Comparison of ENCODE assay signal across 8 cellular contexts in the genomic region with DNA sequence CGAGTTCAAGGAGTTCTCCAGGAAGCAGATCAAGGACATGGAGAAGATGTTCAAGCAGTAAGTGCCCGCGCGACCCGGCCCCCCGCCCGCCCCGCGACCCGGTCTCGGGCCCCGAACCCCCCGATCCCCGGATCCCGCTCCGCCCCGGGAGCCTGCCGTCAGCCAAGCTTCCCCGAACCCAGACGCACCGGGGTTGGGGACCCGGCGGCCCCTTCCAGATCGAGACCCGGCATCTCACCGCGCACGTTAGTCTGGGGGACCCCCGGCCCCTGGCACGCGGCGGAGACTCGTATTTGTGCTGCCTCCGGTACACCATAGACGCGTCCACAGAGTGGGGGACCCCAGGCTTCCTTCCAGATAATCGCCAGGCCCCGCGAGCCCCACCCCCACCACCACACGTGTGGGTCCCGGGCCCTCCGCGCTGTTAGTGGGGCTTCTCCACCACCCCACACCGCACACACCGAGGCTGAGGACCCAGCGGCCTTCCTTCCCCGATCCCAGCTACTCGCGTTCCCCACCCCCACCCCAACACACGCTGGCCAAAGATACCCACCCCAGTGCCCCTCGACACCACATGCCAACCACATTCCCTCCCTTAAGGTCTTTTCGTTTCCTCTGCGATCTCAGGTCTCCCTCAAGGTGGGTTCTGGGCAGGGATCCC. TPM values are rescaled to one million over a fixed set of nuclear protein-coding genes. Genes with fewer than 3 reads are reported as not detected.
DNase-seq lines count a peak whose midpoint lies in the region; ATAC-seq, FAIRE-seq and TF ChIP-seq lines count a peak whose summit lies in the region.

No MANE protein-coding gene starts in this region.

- ATAC-seq in HepG2, result no peak
- ATAC-seq in HG03520 (IDR thresholded peaks at IDR 0.05; ENCODE audit: unreplicated experiment), result no peak

- H3K79me2 ChIP-seq in GM23248 (ENCODE audit: insufficient read depth) (peaks cover 50% of the 10 kb centered on the region), HepG2 (ENCODE audit: insufficient read depth, low read length) (no peaks in the 10 kb centered on the region)

- TF ChIP-seq POLR2A in HepG2 (IDR thresholded peaks at IDR 0.05; ENCODE audit: insufficient read depth in 1 of 2, low read depth in 2 of 2, low read length in 2 of 2), result no peak
- TF ChIP-seq POLR2A in thyroid gland (IDR thresholded peaks at IDR 0.05), result no peak

- H3K4me3 ChIP-seq in AG04450 (ENCODE audit: low read depth, low read length) (peak overlapping the region; percentile 82), GM23248 (peak overlapping the region; percentile 90), HepG2 (replicated peaks in 1 of 3; ENCODE audit: insufficient read depth in 1 of 3, low read depth in 2 of 3, low read length in 3 of 3) (peak overlapping the region; percentile 77 to 83 (median 78)), thyroid gland (replicated peaks in 1 of 3) (peak overlapping the region; percentile 63 to 93 (median 77))

- 1% methylated on average over 17 to 44 of the region's 53 CpGs for WGBS in GM23248 (ENCODE audit: low coverage in 1 of 2, low lambda C conversion rate in 2 of 2, missing lambda C conversion rate in 2 of 2), 2 experiments
- 7% methylated on average over 9 of the region's 53 CpGs for WGBS in HepG2 (ENCODE audit: low lambda C conversion rate)
- WGBS in thyroid gland, 2 donors, result 2% methylated on average over 16 to 25 of the region's 53 CpGs

- no TSS peak for BruUV-seq in HepG2 (replicated peaks; lab: Mats Ljungman, UMichigan)

- peak overlapping the region; percentile 81 for H3K4me2 ChIP-seq in GM23248 (ENCODE audit: unreplicated experiment)
- H3K4me2 ChIP-seq in HepG2 (ENCODE audit: low read depth, low read length), result peak overlapping the region; percentile 91

- no peak for TF ChIP-seq EP300 in HepG2 (IDR thresholded peaks at IDR 0.05; ENCODE audit: low read depth in 2 of 2, low read length in 2 of 2)
- no peak for TF ChIP-seq EP300 in HepG2 (CRISPR knock-in tag; IDR thresholded peaks at IDR 0.05; ENCODE audit: borderline replicate concordance)

- H3K27ac Mint-ChIP-seq in activated naive CD8-positive, alpha-beta T cell treated with anti-CD3 and anti-CD28 coated beads for 36 hours, result peak overlapping the region; percentile 82

- H3K9me2 ChIP-seq in GM23248 (ENCODE audit: insufficient read depth), result no peaks in the 10 kb centered on the region

- DNase-seq in AG04450 (ENCODE audit: low read depth, low spot score) (no peak), GM23248 (peak; percentile 37), HepG2 (ENCODE audit: low spot score) (no peak), thyroid gland (no peak), NCI-H128 (lab: John Stamatoyannopoulos, UW; ENCODE audit: unreplicated experiment) (no peak), NCI-H524 (lab: John Stamatoyannopoulos, UW) (no peak)
- DNase-seq in activated naive CD8-positive, alpha-beta T cell treated with anti-CD3 and anti-CD28 coated beads for 36 hours, result no peak

- no peak for TF ChIP-seq RAD21 in HepG2 (CRISPR knock-in tag; IDR thresholded peaks at IDR 0.05)

- in situ Hi-C loops in GM23248 (cut with MboI) (no loop called here), HepG2 (cut with HindIII; ENCODE audit: extremely low pct_ligation_motif_present, low pct_unique_long_range_greater_than_20kb) (no loop called here)

- peaks cover 37% of the 10 kb centered on the region for H3K4me1 Mint-ChIP-seq in activated naive CD8-positive, alpha-beta T cell treated with anti-CD3 and anti-CD28 coated beads for 36 hours

- peak overlapping the region; percentile 88 for H3K4me3 Mint-ChIP-seq in activated naive CD8-positive, alpha-beta T cell treated with anti-CD3 and anti-CD28 coated beads for 36 hours

- H3K27me3 ChIP-seq in AG04450 (ENCODE audit: control insufficient read depth, insufficient read depth, low read length), result peaks cover 2% of the 10 kb centered on the region
- no peaks in the 10 kb centered on the region for H3K27me3 ChIP-seq in GM23248 (replicated peaks; ENCODE audit: insufficient read depth)
- H3K27me3 ChIP-seq in HepG2 (ENCODE audit: control insufficient read depth in 1 of 2, insufficient read depth in 2 of 2, low read length in 2 of 2), result peaks cover 3 to 31% of the 10 kb centered on the region in 2 experiments; a peak in 3 of 5 replicates
- H3K27me3 ChIP-seq in thyroid gland, result no peaks in the 10 kb centered on the region

- no peaks in the 10 kb centered on the region for H3K9me3 Mint-ChIP-seq in activated naive CD8-positive, alpha-beta T cell treated with anti-CD3 and anti-CD28 coated beads for 36 hours

- peak overlapping the region; percentile 85 for H3K9ac ChIP-seq in GM23248
- peak overlapping the region; percentile 70 for H3K9ac ChIP-seq in HepG2 (ENCODE audit: insufficient read depth, low read depth, low read length)

- FAIRE-seq in HepG2 (lab: Jason Lieb, UNC), result no peak

- POLR2A ChIA-PET in AG04450 (lab: Yijun Ruan, JAX), result no interaction called here
- POLR2A ChIA-PET in HepG2 (lab: Yijun Ruan, JAX), result no interaction called here

- no peak for TF ChIP-seq CTCF in AG04450 (IDR thresholded peaks at IDR 0.05; ENCODE audit: low read depth, low read length)
- no peak for TF ChIP-seq CTCF in HepG2 (CRISPR knock-in tag; IDR thresholded peaks at IDR 0.05)
- TF ChIP-seq CTCF in thyroid gland (IDR thresholded peaks at IDR 0.05), result no peak

- peaks cover 15% of the 10 kb centered on the region for H3K36me3 Mint-ChIP-seq in activated naive CD8-positive, alpha-beta T cell treated with anti-CD3 and anti-CD28 coated beads for 36 hours

- no peaks in the 10 kb centered on the region for H4K20me1 ChIP-seq in GM23248 (ENCODE audit: insufficient read depth)
- H4K20me1 ChIP-seq in HepG2 (ENCODE audit: insufficient read depth, low read length), result no peaks in the 10 kb centered on the region

- H3K9me3 ChIP-seq in AG04450 (ENCODE audit: control insufficient read depth, insufficient read depth, low read length) (peaks cover 3% of the 10 kb centered on the region; the same call in 1 of the 2 replicates), GM23248 (ENCODE audit: low read depth) (no peaks in the 10 kb centered on the region), HepG2 (ENCODE audit: low read length) (no peaks in the 10 kb centered on the region), thyroid gland (no peaks in the 10 kb centered on the region)

- intact Hi-C loops in HepG2 (cut with micrococcal nuclease; ENCODE audit: unreplicated experiment), result no loop called here
- intact Hi-C loops in thyroid gland (cut with DNase I), result no loop called here

- CTCF ChIA-PET in AG04450 (lab: Charles Lee) (no interaction called here), HepG2 (lab: Yijun Ruan, JAX; ENCODE audit: low intra/inter-chr PET ratio, low total read pairs) (no interaction called here)

- H2AFZ ChIP-seq in GM23248 (peak overlapping the region; percentile 71), HepG2 (ENCODE audit: low read length) (no peak overlapping the region)

- peaks cover 20% of the 10 kb centered on the region for H3K27me3 Mint-ChIP-seq in activated naive CD8-positive, alpha-beta T cell treated with anti-CD3 and anti-CD28 coated beads for 36 hours

- no peak overlapping the region for H3K27ac ChIP-seq in AG04450 (ENCODE audit: low read depth, low read length)
- H3K27ac ChIP-seq in GM23248, result no peak overlapping the region
- H3K27ac ChIP-seq in HepG2 (ENCODE audit: extremely low read length, insufficient read depth, low read length), result no peak overlapping the region
- H3K27ac ChIP-seq in thyroid gland, result peak overlapping the region in 2 of 3 donors; percentile 65 to 88

- H3K36me3 ChIP-seq in GM23248 (ENCODE audit: low read depth) (no peaks in the 10 kb centered on the region), HepG2 (replicated peaks in 1 of 2; ENCODE audit: control insufficient read depth in 1 of 2, insufficient read depth in 2 of 2, low read length in 2 of 2) (peaks cover 0 to 1% of the 10 kb centered on the region in 2 experiments; a peak in 2 of 5 replicates), thyroid gland (no peaks in the 10 kb centered on the region)

- peaks cover 33% of the 10 kb centered on the region for H3F3A ChIP-seq in GM23248 (ENCODE audit: insufficient read depth)

- H3K4me1 ChIP-seq in GM23248 (ENCODE audit: insufficient read depth) (peaks cover 19% of the 10 kb centered on the region), HepG2 (ENCODE audit: insufficient read depth, low read length) (peaks cover 35% of the 10 kb centered on the region), thyroid gland (peaks cover 53 to 65% of the 10 kb centered on the region in 2 donors)

RNA-seq across cellular contexts. Expression of a gene that starts 0.7 kb away (rescaled TPM):
- polyA plus RNA-seq in AG04450 (2011; rRNA removed) (30.4 and 35.7 TPM in 2 replicates), GM23248 (2016; fragmentation: Nextera tagmentation; extraction: Ambion mirVana) (53.1 and 56.1 TPM in 2 replicates), HepG2 (2011; rRNA removed) (9.4 and 10.9 TPM in 2 replicates)
- 13.2 and 14.1 TPM in 2 replicates for polyA minus RNA-seq in AG04450 (2011; rRNA and poly(A)+ RNA removed)
- 49.9 and 56.3 TPM in 2 replicates for total RNA-seq in GM23248 (2014; rRNA removed; shearing (Covaris generic))
- total RNA-seq in activated naive CD8-positive, alpha-beta T cell treated with anti-CD3 and anti-CD28 coated beads for 36 hours, result 10 to 100 TPM; 45.6 to 46.2 TPM
- total RNA-seq in HepG2 (2016; rRNA removed; fragmentation: Illumina TruSeq; extraction: Trizol) (9.9 and 12.7 TPM in 2 replicates), thyroid gland (10 to 100 TPM; 50.9 to 62.6 (median 56.7) TPM)
- total RNA-seq in HepG2 (2016; cell fraction: cytosol; rRNA removed; fragmentation: Illumina TruSeq; extraction: Trizol; ENCODE audit: low read depth), result 3.5 and 3.8 TPM in 2 replicates
- total RNA-seq in HepG2 (2016; cell fraction: insoluble cytoplasmic fraction; rRNA removed; fragmentation: Illumina TruSeq; extraction: Trizol), result 10.0 and 12.8 TPM in 2 replicates
- total RNA-seq in HepG2 (2016; cell fraction: membrane; rRNA removed; fragmentation: Illumina TruSeq; extraction: Trizol), result 10.3 and 10.6 TPM in 2 replicates
- total RNA-seq in HepG2 (2016; cell fraction: nucleus; rRNA removed; fragmentation: Illumina TruSeq; extraction: Trizol), result 5.1 and 5.7 TPM in 2 replicates
- polyA plus RNA-seq in HepG2 (2011; cell fraction: cytosol; rRNA removed), result 9.0 and 11.9 TPM in 2 replicates
- 16.4 and 20.1 TPM in 2 replicates for polyA plus RNA-seq in HepG2 (2011; cell fraction: nucleus; rRNA removed)
- polyA plus RNA-seq in HepG2 (2012), result 13.1 and 13.3 TPM in 2 replicates
- 5.6 and 6.2 TPM in 2 replicates for polyA plus RNA-seq in HepG2 (2016; cell fraction: cytosol; fragmentation: Illumina TruSeq; extraction: Trizol; ENCODE audit: low read depth)
- polyA plus RNA-seq in HepG2 (2016; cell fraction: insoluble cytoplasmic fraction; fragmentation: Illumina TruSeq; extraction: Trizol; ENCODE audit: low read depth), result 16.6 and 21.1 TPM in 2 replicates
- 11.7 and 12.3 TPM in 2 replicates for polyA plus RNA-seq in HepG2 (2016; cell fraction: membrane; fragmentation: Illumina TruSeq; extraction: Trizol; ENCODE audit: low read depth)
- 13.8 and 16.7 TPM in 2 replicates for polyA plus RNA-seq in HepG2 (2016; cell fraction: nucleus; fragmentation: Illumina TruSeq; extraction: Trizol; ENCODE audit: insufficient read depth, low read depth)
- 7.2 and 33.1 TPM in 2 replicates for polyA minus RNA-seq in HepG2 (2011; rRNA and poly(A)+ RNA removed; ENCODE audit: low replicate concordance)
- polyA minus RNA-seq in HepG2 (2011; cell fraction: cytosol; rRNA and poly(A)+ RNA removed), result 5.6 and 6.2 TPM in 2 replicates
- 2.6 and 3.4 TPM in 2 replicates for polyA minus RNA-seq in HepG2 (2011; cell fraction: nucleus; rRNA and poly(A)+ RNA removed)

RNA-seq across cellular contexts. Expression of a gene that starts 27.9 kb away (rescaled TPM):
- polyA plus RNA-seq in AG04450 (2011; rRNA removed) (not detected in 2 replicates), GM23248 (2016; fragmentation: Nextera tagmentation; extraction: Ambion mirVana) (not detected in 2 replicates), HepG2 (2011; rRNA removed) (not detected in 2 replicates)
- polyA minus RNA-seq in AG04450 (2011; rRNA and poly(A)+ RNA removed), result 3.0 TPM in 1 of 2 replicates, not detected in the other
- total RNA-seq in GM23248 (2014; rRNA removed; shearing (Covaris generic)), result not detected in 2 replicates
- total RNA-seq in activated naive CD8-positive, alpha-beta T cell treated with anti-CD3 and anti-CD28 coated beads for 36 hours, result under 1 TPM in 1 of 2 experiments, not detected in 1; 0.30 TPM
- total RNA-seq in HepG2 (2016; rRNA removed; fragmentation: Illumina TruSeq; extraction: Trizol) (not detected in 2 replicates), thyroid gland (under 1 TPM in 1 of 4 donors, not detected in 3; 0.13 TPM)
- not detected in 2 replicates for total RNA-seq in HepG2 (2016; cell fraction: cytosol; rRNA removed; fragmentation: Illumina TruSeq; extraction: Trizol; ENCODE audit: low read depth)
- not detected in 2 replicates for total RNA-seq in HepG2 (2016; cell fraction: insoluble cytoplasmic fraction; rRNA removed; fragmentation: Illumina TruSeq; extraction: Trizol)
- not detected in 2 replicates for total RNA-seq in HepG2 (2016; cell fraction: membrane; rRNA removed; fragmentation: Illumina TruSeq; extraction: Trizol)
- not detected in 2 replicates for total RNA-seq in HepG2 (2016; cell fraction: nucleus; rRNA removed; fragmentation: Illumina TruSeq; extraction: Trizol)
- not detected in 2 replicates for polyA plus RNA-seq in HepG2 (2011; cell fraction: cytosol; rRNA removed)
- polyA plus RNA-seq in HepG2 (2011; cell fraction: nucleus; rRNA removed), result not detected in 2 replicates
- not detected in 2 replicates for polyA plus RNA-seq in HepG2 (2012)
- not detected in 2 replicates for polyA plus RNA-seq in HepG2 (2016; cell fraction: cytosol; fragmentation: Illumina TruSeq; extraction: Trizol; ENCODE audit: low read depth)
- polyA plus RNA-seq in HepG2 (2016; cell fraction: insoluble cytoplasmic fraction; fragmentation: Illumina TruSeq; extraction: Trizol; ENCODE audit: low read depth), result not detected in 2 replicates
- polyA plus RNA-seq in HepG2 (2016; cell fraction: membrane; fragmentation: Illumina TruSeq; extraction: Trizol; ENCODE audit: low read depth), result not detected in 2 replicates
- polyA plus RNA-seq in HepG2 (2016; cell fraction: nucleus; fragmentation: Illumina TruSeq; extraction: Trizol; ENCODE audit: insufficient read depth, low read depth), result not detected in 2 replicates
- not detected in 2 replicates for polyA minus RNA-seq in HepG2 (2011; rRNA and poly(A)+ RNA removed; ENCODE audit: low replicate concordance)
- not detected in 2 replicates for polyA minus RNA-seq in HepG2 (2011; cell fraction: cytosol; rRNA and poly(A)+ RNA removed)
- polyA minus RNA-seq in HepG2 (2011; cell fraction: nucleus; rRNA and poly(A)+ RNA removed), result not detected in 2 replicates

RNA-seq across cellular contexts. Expression of a gene that starts 46.2 kb away (rescaled TPM):
- polyA plus RNA-seq in AG04450 (2011; rRNA removed) (not detected in 2 replicates), GM23248 (2016; fragmentation: Nextera tagmentation; extraction: Ambion mirVana) (not detected in 2 replicates), HepG2 (2011; rRNA removed) (not detected in 2 replicates)
- not detected in 2 replicates for polyA minus RNA-seq in AG04450 (2011; rRNA and poly(A)+ RNA removed)
- not detected in 2 replicates for total RNA-seq in GM23248 (2014; rRNA removed; shearing (Covaris generic))
- total RNA-seq in activated naive CD8-positive, alpha-beta T cell treated with anti-CD3 and anti-CD28 coated beads for 36 hours, result not detected
- total RNA-seq in HepG2 (2016; rRNA removed; fragmentation: Illumina TruSeq; extraction: Trizol) (not detected in 2 replicates), thyroid gland (not detected)
- total RNA-seq in HepG2 (2016; cell fraction: cytosol; rRNA removed; fragmentation: Illumina TruSeq; extraction: Trizol; ENCODE audit: low read depth), result not detected in 2 replicates
- not detected in 2 replicates for total RNA-seq in HepG2 (2016; cell fraction: insoluble cytoplasmic fraction; rRNA removed; fragmentation: Illumina TruSeq; extraction: Trizol)
- not detected in 2 replicates for total RNA-seq in HepG2 (2016; cell fraction: membrane; rRNA removed; fragmentation: Illumina TruSeq; extraction: Trizol)
- total RNA-seq in HepG2 (2016; cell fraction: nucleus; rRNA removed; fragmentation: Illumina TruSeq; extraction: Trizol), result not detected in 2 replicates
- polyA plus RNA-seq in HepG2 (2011; cell fraction: cytosol; rRNA removed), result not detected in 2 replicates
- polyA plus RNA-seq in HepG2 (2011; cell fraction: nucleus; rRNA removed), result not detected in 2 replicates
- polyA plus RNA-seq in HepG2 (2012), result not detected in 2 replicates
- polyA plus RNA-seq in HepG2 (2016; cell fraction: cytosol; fragmentation: Illumina TruSeq; extraction: Trizol; ENCODE audit: low read depth), result not detected in 2 replicates
- polyA plus RNA-seq in HepG2 (2016; cell fraction: insoluble cytoplasmic fraction; fragmentation: Illumina TruSeq; extraction: Trizol; ENCODE audit: low read depth), result not detected in 2 replicates
- not detected in 2 replicates for polyA plus RNA-seq in HepG2 (2016; cell fraction: membrane; fragmentation: Illumina TruSeq; extraction: Trizol; ENCODE audit: low read depth)
- polyA plus RNA-seq in HepG2 (2016; cell fraction: nucleus; fragmentation: Illumina TruSeq; extraction: Trizol; ENCODE audit: insufficient read depth, low read depth), result not detected in 2 replicates
- not detected in 2 replicates for polyA minus RNA-seq in HepG2 (2011; rRNA and poly(A)+ RNA removed; ENCODE audit: low replicate concordance)
- polyA minus RNA-seq in HepG2 (2011; cell fraction: cytosol; rRNA and poly(A)+ RNA removed), result not detected in 2 replicates
- not detected in 2 replicates for polyA minus RNA-seq in HepG2 (2011; cell fraction: nucleus; rRNA and poly(A)+ RNA removed)

Comparison
In these comparisons a context has a peak if more than half of its experiments do, and no peak if none do; other contexts are left out.
1. H3K27ac ChIP-seq: peak in thyroid gland (2 of 3); none in AG04450 (single experiment), GM23248 (single experiment) and HepG2 (single experiment).
2. Peak in every context shown above with its lines, with median percentiles within 50 percentile points of each other: H3K4me3 ChIP-seq.